In genomic region chr12:70444903-70445302, GRCh38 we compare ENCODE assay signal across 18 cellular contexts.
A peak's percentile ranks its signal among the peaks of the same experiment; 100 is the strongest.
DNase-seq lines count a peak whose midpoint lies in the region; ATAC-seq, FAIRE-seq and TF ChIP-seq lines count a peak whose summit lies in the region.
"Had no signal": no experiment of that assay in that cellular context is flagged by ENCODE, and none has a peak within 500 bp of the region (broad histone marks: within the 10 kb centered on the region; RNA-seq: fewer than 3 reads in every experiment).

No MANE protein-coding gene starts in this region.

- H3K36me3 ChIP-seq in MM.1S (replicated peaks; ENCODE audit: insufficient read depth, low read length) (no peaks in the 10 kb centered on the region), K562 (ENCODE audit: control insufficient read depth, insufficient read depth, low read length) (no peaks in the 10 kb centered on the region), hepatocyte (replicated peaks; ENCODE audit: insufficient read depth, low read depth) (no peaks in the 10 kb centered on the region)

- H3K9me2 ChIP-seq in MM.1S (replicated peaks; ENCODE audit: insufficient read depth, low read length) = no peaks in the 10 kb centered on the region
- no peaks in the 10 kb centered on the region for H3K9me2 ChIP-seq in hepatocyte (replicated peaks; ENCODE audit: insufficient read depth)

- FAIRE-seq in K562 (lab: Jason Lieb, UNC) = peak; percentile 62

- TF ChIP-seq POLR2A in K562 (conservative IDR thresholded peaks at IDR 0.05) = no peak

- CTCF ChIA-PET in K562 (lab: Yijun Ruan, JAX; ENCODE audit: low intra/inter-chr PET ratio) = no interaction called here

- no peaks in the 10 kb centered on the region for H4K20me1 ChIP-seq in MM.1S (ENCODE audit: insufficient read depth, low read length)
- H4K20me1 ChIP-seq in K562 (replicated peaks; ENCODE audit: control insufficient read depth, insufficient read depth, low read length) = no peaks in the 10 kb centered on the region
- no peaks in the 10 kb centered on the region for H4K20me1 ChIP-seq in hepatocyte (ENCODE audit: insufficient read depth, poor library complexity, severe bottlenecking)

- ATAC-seq in K562 = peak; percentile 39; the same call in 1 of the 3 replicates
- no peak for ATAC-seq in GM19328 (IDR thresholded peaks at IDR 0.05; ENCODE audit: unreplicated experiment)
- ATAC-seq in GM18502 (IDR thresholded peaks at IDR 0.05; ENCODE audit: poor library complexity, unreplicated experiment) = no peak

- H3F3A ChIP-seq in MM.1S (ENCODE audit: insufficient read depth, low read length) = 0 out of 2 replicates have a peak, but pooled peaks cover 1% of the 10 kb centered on the region

- 6% methylated on average over 4 of the region's 4 CpGs for WGBS in K562 (ENCODE audit: insufficient coverage, low coverage, missing lambda C conversion rate)
- WGBS in hepatocyte (ENCODE audit: low lambda C conversion rate, missing lambda C conversion rate) = 44% methylated on average over 4 of the region's 4 CpGs

- intact Hi-C loops in K562 (cut with micrococcal nuclease) = no loop called here

- H3K27me3 ChIP-seq in MM.1S (replicated peaks; ENCODE audit: insufficient read depth, low read length) = no peaks in the 10 kb centered on the region
- no peaks in the 10 kb centered on the region for H3K27me3 ChIP-seq in K562 (ENCODE audit: control insufficient read depth in 2 of 2, insufficient read depth in 2 of 2, low read length in 2 of 2)
- H3K27me3 ChIP-seq in hepatocyte = no peaks in the 10 kb centered on the region

- TF ChIP-seq CTCF in C4-2B (conservative IDR thresholded peaks at IDR 0.05) (0 out of 2 replicates have a peak, but pooled peaks have one; percentile 3), MM.1S (IDR thresholded peaks at IDR 0.05; ENCODE audit: low read length) (no peak), K562 (IDR thresholded peaks at IDR 0.05 in 2 of 3, conservative IDR thresholded peaks at IDR 0.05 in 1 of 3; ENCODE audit: insufficient read depth in 2 of 3, low read depth in 1 of 3, low read length in 3 of 3) (no peak), hepatocyte (IDR thresholded peaks at IDR 0.05; ENCODE audit: poor library complexity) (no peak)

- in situ Hi-C loops in K562 (cut with MboI) = no loop called here

- no peak overlapping the region for H3K27ac ChIP-seq in C4-2B
- no peak overlapping the region for H3K27ac ChIP-seq in MM.1S (ENCODE audit: low read length)
- H3K27ac ChIP-seq in K562 (ENCODE audit: extremely low read depth, low read depth, low read length) = no peak overlapping the region
- H3K27ac ChIP-seq in hepatocyte = no peak overlapping the region
- H3K27ac ChIP-seq: HL-60, RWPE1 had no signal

- H3K9me3 ChIP-seq in MM.1S (replicated peaks; ENCODE audit: insufficient read depth, low read length) (no peaks in the 10 kb centered on the region), K562 (replicated peaks; ENCODE audit: control insufficient read depth, insufficient read depth, low read depth, low read length) (no peaks in the 10 kb centered on the region), hepatocyte (ENCODE audit: low read depth) (no peaks in the 10 kb centered on the region)

- TF ChIP-seq EP300 in K562 (IDR thresholded peaks at IDR 0.05; ENCODE audit: low read length) = no peak

- H3K4me1 ChIP-seq in MM.1S (ENCODE audit: low read length) (peaks cover 10% of the 10 kb centered on the region), K562 (replicated peaks in 1 of 2; ENCODE audit: control insufficient read depth in 2 of 2, insufficient read depth in 2 of 2, low read length in 2 of 2) (0 out of 5 replicates have a peak, but pooled peaks cover 0 to 2% of the 10 kb centered on the region in 2 experiments), hepatocyte (ENCODE audit: insufficient read depth) (no peaks in the 10 kb centered on the region)

- TF ChIP-seq RAD21 in K562 (CRISPR knock-in tag; conservative IDR thresholded peaks at IDR 0.05 in 1 of 2, IDR thresholded peaks at IDR 0.05 in 1 of 2) = no peak; a peak in 1 of 4 replicates

- POLR2A ChIA-PET in K562 (lab: Yijun Ruan, JAX) = interaction anchor here (0.6 to 0.8 kb wide), 2 partner anchors 80 to 607 kb away, joined by 3 to 4 read pairs; no protein-coding TSS in a partner anchor

- H3K4me3 ChIP-seq in MM.1S (ENCODE audit: low read length) (no peak overlapping the region), K562 (no peak overlapping the region), hepatocyte (no peak overlapping the region)

- BruUV-seq in K562 (replicated peaks; lab: Mats Ljungman, UMichigan) = no TSS peak

- H3K4me2 ChIP-seq in MM.1S (ENCODE audit: low read depth, low read length) = no peak overlapping the region
- H3K4me2 ChIP-seq in K562 (ENCODE audit: insufficient read depth, low read length) = no peak overlapping the region
- no peak overlapping the region for H3K4me2 ChIP-seq in hepatocyte

- no peak overlapping the region for H2AFZ ChIP-seq in MM.1S (ENCODE audit: low read length)
- H2AFZ ChIP-seq in K562 (ENCODE audit: low read depth, low read length) = peak overlapping the region; percentile 59; the same call in 1 of the 2 replicates
- H2AFZ ChIP-seq in hepatocyte = no peak overlapping the region

- H3K9me1 ChIP-seq in K562 (ENCODE audit: control insufficient read depth, insufficient read depth, low read length) = no peaks in the 10 kb centered on the region

- DNase-seq in MM.1S = peak; percentile 42
- no peak for DNase-seq in K562 (ENCODE audit: extremely low read depth in 1 of 4, low spot score in 3 of 4)
- DNase-seq in hepatocyte (ENCODE audit: low spot score) = peak; percentile 20
- DNase-seq in HuH-7 (ENCODE audit: low spot score) = no peak
- no peak for DNase-seq in HK-2 (ENCODE audit: unreplicated experiment)
- DNase-seq: C1 segment of cervical spinal cord; DMS53; GOT3; NCI-H1436; NCI-H2081 treated with DMSO at 0.1 percent for 48 hours; NCI-H2227 treated with DMSO at 0.1 percent for 48 hours; NCI-H526; NK-92 treated with Interleukin-12 subunit alpha and Interleukin-12 subunit beta, amount 100 ng/mL, for 24 hours had no signal

- H3K9ac ChIP-seq in MM.1S (ENCODE audit: low read length) (no peak overlapping the region), K562 (ENCODE audit: insufficient read depth in 1 of 2, low read depth in 2 of 2, low read length in 2 of 2) (no peak overlapping the region)

- no peaks in the 10 kb centered on the region for H3K79me2 ChIP-seq in MM.1S (ENCODE audit: low read length)
- H3K79me2 ChIP-seq in K562 (ENCODE audit: control insufficient read depth, insufficient read depth, low read length) = no peaks in the 10 kb centered on the region
- no peaks in the 10 kb centered on the region for H3K79me2 ChIP-seq in hepatocyte

TF ChIP-seq in K562, 482 proteins besides CTCF, POLR2A, EP300 and RAD21:
- TF ChIP-seq ETV1 (tag; conservative IDR thresholded peaks at IDR 0.05; ENCODE audit: low read depth) = peak; percentile 40; the same call in 1 of the 2 replicates
- no peak for TF ChIP-seq ZNF512 (tag; IDR thresholded peaks at IDR 0.05)
- TF ChIP-seq NR2C2 (CRISPR knock-in tag; IDR thresholded peaks at IDR 0.05) = no peak
- TF ChIP-seq NR2C2 (tag; IDR thresholded peaks at IDR 0.05) = 0 out of 2 replicates have a peak, but pooled peaks have one; percentile 16
- TF ChIP-seq GABPA (tag; conservative IDR thresholded peaks at IDR 0.05; ENCODE audit: low read depth) = 0 out of 2 replicates have a peak, but pooled peaks have one; percentile 21
- peak; percentile 18; the same call in 1 of the 2 replicates for TF ChIP-seq CREM (IDR thresholded peaks at IDR 0.05; ENCODE audit: low read depth)

Comparison
In these comparisons a context has a peak if more than half of its experiments do, and no peak if none do; other contexts are left out.
1. DNase-seq: peak in MM.1S (single experiment) and hepatocyte (single experiment); none in K562 (0 of 4), HuH-7 (single experiment) and HK-2 (single experiment).